In genomic region chr12:68280240-68280639, GRCh38 we compare ENCODE assay signal across 1 cellular context.
TF ChIP-seq lines count a peak whose summit lies in the region.

No MANE protein-coding gene starts in this region.

TF ChIP-seq in GM23338, 12 proteins besides CTCF, POLR2A, EP300 and RAD21 (continued from another document):
- TF ChIP-seq REST (IDR thresholded peaks at IDR 0.05; ENCODE audit: unreplicated experiment) (no peak), JUNB (IDR thresholded peaks at IDR 0.05; ENCODE audit: unreplicated experiment) (no peak), EZH2phosphoT487 (IDR thresholded peaks at IDR 0.05; ENCODE audit: unreplicated experiment) (no peak), STAT1 (IDR thresholded peaks at IDR 0.05; ENCODE audit: unreplicated experiment) (no peak), ZNF462 (CRISPR knock-in tag; IDR thresholded peaks at IDR 0.05) (no peak), ZNF331 (CRISPR knock-in tag; IDR thresholded peaks at IDR 0.05; ENCODE audit: low read depth) (no peak), EZH2 (IDR thresholded peaks at IDR 0.05; ENCODE audit: low read depth, unreplicated experiment) (no peak), POLR2AphosphoS5 (IDR thresholded peaks at IDR 0.05; ENCODE audit: low read depth) (no peak), NANOG (IDR thresholded peaks at IDR 0.05; ENCODE audit: borderline replicate concordance) (no peak), CREB1 (CRISPR knock-in tag; IDR thresholded peaks at IDR 0.05; ENCODE audit: low read depth) (no peak)
